In the genomic region with DNA sequence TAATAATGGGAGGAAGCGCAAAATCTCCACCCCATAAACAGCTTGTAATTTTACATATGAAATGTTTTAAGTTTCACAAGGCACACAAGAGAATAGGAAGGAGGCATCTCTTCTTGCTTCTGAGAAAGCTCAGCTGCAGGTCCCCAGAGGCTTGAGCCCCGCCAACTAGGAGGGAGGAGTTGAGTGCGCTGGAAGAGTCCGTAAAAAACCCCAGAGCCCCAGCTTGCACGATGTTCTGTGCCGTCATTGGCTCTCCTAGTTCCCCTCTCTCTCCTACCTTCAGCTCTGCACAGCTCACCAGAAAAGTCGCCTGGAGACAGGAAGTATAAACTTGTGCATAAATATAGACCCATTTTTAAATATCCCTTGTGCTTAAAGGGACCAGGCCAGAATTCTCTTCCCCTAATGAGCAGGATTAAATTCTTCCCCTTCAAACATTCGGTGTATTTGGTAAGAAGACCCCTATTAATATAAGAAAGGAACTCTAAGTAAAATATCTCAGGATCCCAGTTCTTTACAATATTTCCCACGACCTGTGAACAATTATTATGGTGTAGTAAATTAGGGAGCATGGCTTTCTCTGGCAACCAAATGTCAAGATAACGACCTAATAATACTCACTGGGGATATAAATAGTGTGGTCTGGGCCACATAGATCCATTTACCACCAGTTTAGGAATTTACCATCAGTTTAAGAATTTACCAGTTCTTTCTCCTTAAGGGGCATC, we compare ENCODE assay signal across 8 cellular contexts. TPM values are rescaled to one million over a fixed set of nuclear protein-coding genes. Genes with fewer than 3 reads are reported as not detected.
A peak's percentile ranks its signal among the peaks of the same experiment; 100 is the strongest.
DNase-seq lines count a peak whose midpoint lies in the region; ATAC-seq and TF ChIP-seq lines count a peak whose summit lies in the region.

No MANE protein-coding gene starts in this region.

- H3K36me3 ChIP-seq in DOHH2 (ENCODE audit: control insufficient read depth, low read length) = peaks cover 5% of the 10 kb centered on the region; the same call in 1 of the 2 replicates
- no peaks in the 10 kb centered on the region for H3K36me3 ChIP-seq in transverse colon

- H3K4me1 ChIP-seq in DOHH2 (ENCODE audit: control insufficient read depth, low read length) = peaks cover 27% of the 10 kb centered on the region
- H3K4me1 ChIP-seq in transverse colon = peaks cover 30 to 65% (median 52%) of the 10 kb centered on the region in 4 donors

- H3K4me3 Mint-ChIP-seq in IgD-negative memory B cell = peak overlapping the region; percentile 49 to 94 (median 82)

- H3F3A ChIP-seq in DOHH2 (ENCODE audit: control insufficient read depth, insufficient read depth) = 0 out of 2 replicates have a peak, but pooled peaks cover 3% of the 10 kb centered on the region

- H3K27ac Mint-ChIP-seq in IgD-negative memory B cell = peak overlapping the region; percentile 66 to 97 (median 71)

- intact Hi-C loops in transverse colon (cut with DNase I; ENCODE audit: low total_unique reads) = no loop called here

- H3K9me3 Mint-ChIP-seq in IgD-negative memory B cell = peaks cover 0 to 2% (median 0%) of the 10 kb centered on the region in 3 donors

- no peaks in the 10 kb centered on the region for H3K9me2 ChIP-seq in DOHH2 (replicated peaks; ENCODE audit: control insufficient read depth, low read length)

- no peaks in the 10 kb centered on the region for H3K9me3 ChIP-seq in DOHH2 (ENCODE audit: control insufficient read depth, insufficient read depth, low read length)
- H3K9me3 ChIP-seq in transverse colon = peaks cover 0 to 5% of the 10 kb centered on the region in 2 donors

- H3K4me3 ChIP-seq in DOHH2 (ENCODE audit: low read length) (peak overlapping the region; percentile 64), transverse colon (no peak overlapping the region)

- 10 to 19% methylated on average over 9 to 10 of the region's 10 CpGs for WGBS in transverse colon (ENCODE audit: low coverage in 1 of 2), 2 donors

- H3K36me3 Mint-ChIP-seq in IgD-negative memory B cell = peaks cover 4% of the 10 kb centered on the region

- in situ Hi-C loops in transverse colon (cut with MboI; ENCODE audit: low pct_ligation_motif_present in 1 of 4, low pct_unique_long_range_greater_than_20kb in 1 of 4, low sequenced_read_pairs in 3 of 4) = no loop called here

- TF ChIP-seq CTCF in DOHH2 (IDR thresholded peaks at IDR 0.05; ENCODE audit: low read depth, low read length, poor library complexity, severe bottlenecking) (no peak), omental fat pad (IDR thresholded peaks at IDR 0.05) (no peak), transverse colon (IDR thresholded peaks at IDR 0.05) (no peak)

- H3K27ac ChIP-seq in DOHH2 (ENCODE audit: low read depth, low read length) = peak overlapping the region; percentile 69
- H3K27ac ChIP-seq in transverse colon = peak overlapping the region; percentile 72 to 79 (median 74)

- H3K4me2 ChIP-seq in DOHH2 (ENCODE audit: low read length) = peak overlapping the region; percentile 77

- no peaks in the 10 kb centered on the region for H3K79me2 ChIP-seq in DOHH2 (ENCODE audit: control insufficient read depth, low read length)

- H3K4me1 Mint-ChIP-seq in IgD-negative memory B cell = peaks cover 30 to 42% (median 40%) of the 10 kb centered on the region in 3 donors

- H4K20me1 ChIP-seq in DOHH2 (ENCODE audit: control insufficient read depth, insufficient read depth, low read depth, low read length) = no peaks in the 10 kb centered on the region

- no peak for TF ChIP-seq EP300 in transverse colon (IDR thresholded peaks at IDR 0.05; ENCODE audit: low read depth)

- no peak for TF ChIP-seq POLR2A in transverse colon (IDR thresholded peaks at IDR 0.05)

- ATAC-seq in GM21447 (IDR thresholded peaks at IDR 0.05; ENCODE audit: unreplicated experiment) (peak; percentile 100), omental fat pad (ENCODE audit: low FRiP score) (peak; percentile 70)

- H3K27me3 Mint-ChIP-seq in IgD-negative memory B cell = no peaks in the 10 kb centered on the region

- DNase-seq in activated CD4-positive, alpha-beta T cell treated with anti-CD3 and anti-CD28 coated beads, Interleukin-2, amount 50 U/mL, for 48 hours = peak; percentile 64 to 70
- DNase-seq in epidermal melanocyte (ENCODE audit: insufficient read length, low spot score) (peak; percentile 24), omental fat pad (ENCODE audit: low spot score) (no peak), transverse colon (peak; percentile 82)
- no peak for DNase-seq in NK-92 treated with Interleukin-12 subunit alpha and Interleukin-12 subunit beta, amount 100 ng/mL, for 24 hours (lab: John Stamatoyannopoulos, UW)

- H3K27me3 ChIP-seq in DOHH2 (ENCODE audit: control insufficient read depth, low read length) (no peaks in the 10 kb centered on the region), transverse colon (no peaks in the 10 kb centered on the region)

RNA-seq across cellular contexts. Expression of a gene that starts 13.7 kb away (rescaled TPM):
- polyA plus RNA-seq in IgD-negative memory B cell = 113 TPM
- total RNA-seq in omental fat pad (100 to 1,000 TPM in 2 of 4 donors, 10 to 100 TPM in 2; 67.2 to 173 (median 111) TPM), transverse colon (100 to 1,000 TPM in 1 of 4 donors, 10 to 100 TPM in 3; 50.5 to 112 (median 64.4) TPM)

Comparison
In these comparisons a context has a peak if more than half of its experiments do, and no peak if none do; other contexts are left out.
1. DNase-seq: peak in activated CD4-positive, alpha-beta T cell treated with anti-CD3 and anti-CD28 coated beads, Interleukin-2, amount 50 U/mL, for 48 hours (2 of 2), epidermal melanocyte (single experiment) and transverse colon (single experiment); none in omental fat pad (single experiment) and NK-92 treated with Interleukin-12 subunit alpha and Interleukin-12 subunit beta, amount 100 ng/mL, for 24 hours (single experiment).